ENCODE assay signal across 17 cellular contexts in genomic region chr9:95459218-95459617, GRCh38. TPM values are rescaled to one million over a fixed set of nuclear protein-coding genes. Genes with fewer than 3 reads are reported as not detected.
DNase-seq lines count a peak whose midpoint lies in the region; TF ChIP-seq lines count a peak whose summit lies in the region.
"Had no signal": no experiment of that assay in that cellular context is flagged by ENCODE, and none has a peak within 500 bp of the region (broad histone marks: within the 10 kb centered on the region; RNA-seq: fewer than 3 reads in every experiment).

No MANE protein-coding gene starts in this region.

- CTCF ChIA-PET in HEK293 (lab: Yijun Ruan, JAX), result no interaction called here

- H3K9me3 ChIP-seq in HEK293 (ENCODE audit: control insufficient read depth, insufficient read depth, low read depth, low read length) (no peaks in the 10 kb centered on the region), muscle layer of colon (ENCODE audit: low read length) (no peaks in the 10 kb centered on the region)

- peaks cover 21% of the 10 kb centered on the region for H3K4me1 ChIP-seq in HEK293 (ENCODE audit: control insufficient read depth, insufficient read depth, low read length)
- peaks cover 47% of the 10 kb centered on the region for H3K4me1 ChIP-seq in muscle layer of colon (ENCODE audit: insufficient read depth, low read length)

- H3K27ac ChIP-seq in HEK293 (ENCODE audit: extremely low read depth, low read depth, low read length) (peak overlapping the region; percentile 54), muscle layer of colon (ENCODE audit: low read depth, low read length) (peak overlapping the region; percentile 40)

- no peak for TF ChIP-seq CTCF in HEK293 (tag by site-specific recombination; IDR thresholded peaks at IDR 0.05)

- H3K9ac ChIP-seq in muscle layer of colon (ENCODE audit: low read length), result no peak overlapping the region

- H3K4me3 ChIP-seq in HEK293 (ENCODE audit: low read depth, low read length), result no peak overlapping the region
- peak overlapping the region in 1 of 2 donors; percentile 20 for H3K4me3 ChIP-seq in muscle layer of colon (ENCODE audit: low read depth in 1 of 2, low read length in 2 of 2)

- DNase-seq in NCI-H2171 treated with DMSO at 0.1 percent for 48 hours (lab: John Stamatoyannopoulos, UW) (peak; percentile 70), amniotic epithelial cell (ENCODE audit: low read depth) (peak; percentile 69), GM03348 (ENCODE audit: low spot score) (no peak), HT-29 (ENCODE audit: low spot score) (no peak), NCI-H226 (no peak), anterior cingulate cortex (lab: John Stamatoyannopoulos, UW) (no peak)
- DNase-seq: Calu3; CD4-positive, alpha-beta memory T cell; DMS79; GOT3; Kasumi-1; NCI-H1436; NCI-H2029 treated with DMSO at 0.1 percent for 48 hours; NCI-H510A treated with DMSO at 0.1 percent for 48 hours; SHP77 had no signal

- POLR2A ChIA-PET in HEK293 (lab: Yijun Ruan, JAX), result no interaction called here

- H3K36me3 ChIP-seq in HEK293 (ENCODE audit: control insufficient read depth in 2 of 2, insufficient read depth in 1 of 2, low read length in 2 of 2) (peaks cover 4 to 86% of the 10 kb centered on the region in 2 experiments; a peak in 1 of 3 replicates), muscle layer of colon (ENCODE audit: insufficient read depth, low read length) (peaks cover 12% of the 10 kb centered on the region)

- no peaks in the 10 kb centered on the region for H3K27me3 ChIP-seq in muscle layer of colon (ENCODE audit: control insufficient read depth in 1 of 2, insufficient read depth in 2 of 2, low read length in 2 of 2)

TF ChIP-seq in HEK293, 187 proteins besides CTCF, POLR2A, EP300 and RAD21:
- no peak for TF ChIP-seq ZNF366 (tag by site-specific recombination; conservative IDR thresholded peaks at IDR 0.05)
- no peak for TF ChIP-seq ZFHX2 (tag by site-specific recombination; conservative IDR thresholded peaks at IDR 0.05)
- TF ChIP-seq ZNF146 (tag by site-specific recombination; IDR thresholded peaks at IDR 0.05), result no peak
- no peak for TF ChIP-seq ZNF214 (tag by site-specific recombination; IDR thresholded peaks at IDR 0.05; ENCODE audit: borderline replicate concordance)
- TF ChIP-seq ZNF223 (tag by site-specific recombination; IDR thresholded peaks at IDR 0.05), result no peak
- TF ChIP-seq ZNF658 (tag by site-specific recombination; IDR thresholded peaks at IDR 0.05), result no peak
- no peak for TF ChIP-seq ZNF558 (tag by site-specific recombination; IDR thresholded peaks at IDR 0.05)
- TF ChIP-seq PRDM1 (tag by site-specific recombination; IDR thresholded peaks at IDR 0.05), result no peak
- no peak for TF ChIP-seq OVOL3 (tag by site-specific recombination; IDR thresholded peaks at IDR 0.05)
- TF ChIP-seq ZNF791 (tag by site-specific recombination; IDR thresholded peaks at IDR 0.05), result no peak
- no peak for TF ChIP-seq ZNF629 (tag by site-specific recombination; IDR thresholded peaks at IDR 0.05)

RNA-seq across cellular contexts. Expression of gene PTCH1, which starts 57.6 kb away (rescaled TPM):
- total RNA-seq in HT-29 (2014; rRNA removed; shearing (Covaris generic)), result 5.9 and 6.6 TPM in 2 replicates

Comparison
In these comparisons a context has a peak if more than half of its experiments do, and no peak if none do; other contexts are left out.
1. DNase-seq: peak in NCI-H2171 treated with DMSO at 0.1 percent for 48 hours (single experiment) and amniotic epithelial cell (single experiment); none in GM03348 (single experiment), HT-29 (single experiment), NCI-H226 (single experiment) and anterior cingulate cortex (0 of 58).